ENCODE assay signal across 31 cellular contexts in the genomic region with DNA sequence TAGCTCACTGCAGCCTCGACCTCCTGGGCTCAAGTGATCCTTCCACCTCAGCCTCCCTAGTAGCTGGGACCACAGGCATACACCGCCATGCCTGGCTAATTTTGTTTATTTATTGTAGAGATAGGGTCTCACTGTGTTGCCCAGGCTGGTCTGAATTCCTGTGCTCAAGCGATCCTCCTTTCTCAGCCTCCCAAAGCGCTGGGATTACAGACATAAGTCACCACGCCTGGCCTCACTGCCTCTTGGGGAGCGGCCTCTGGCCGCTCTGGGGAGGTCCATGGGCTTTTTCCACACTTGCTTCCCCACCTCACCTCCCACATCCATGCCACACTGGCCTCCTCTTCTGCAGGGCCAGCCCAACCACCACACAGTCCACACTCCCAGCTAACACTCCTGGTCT. TPM values are rescaled to one million over a fixed set of nuclear protein-coding genes. Genes with fewer than 3 reads are reported as not detected.
"Had no signal": no experiment of that assay in that cellular context is flagged by ENCODE, and none has a peak within 500 bp of the region (broad histone marks: within the 10 kb centered on the region; RNA-seq: fewer than 3 reads in every experiment).

No MANE protein-coding gene starts in this region.

- H3K4me3 Mint-ChIP-seq: endodermal cell; mesothelial cell of epicardium; stimulated activated naive B cell treated with anti-CD40 and anti-IgM and Interleukin-4, amounts not matched to agents 10 μg/mL and 1 μg/mL and 100 μg/mL, for 72 hours had no signal

- H3K4me3 ChIP-seq: dorsolateral prefrontal cortex, gastrocnemius medialis, left lung, right atrium auricular region, sigmoid colon, thoracic aorta, tibial nerve, upper lobe of left lung had no signal

- H3K27me3 ChIP-seq: dorsolateral prefrontal cortex, right atrium auricular region, upper lobe of left lung had no signal

- H3K27ac ChIP-seq: epithelial cell of prostate, gastrocnemius medialis, left lung, parathyroid adenoma, right atrium auricular region, sigmoid colon, thoracic aorta, tibial nerve had no signal

- H3K36me3 Mint-ChIP-seq: mesothelial cell of epicardium; naive thymus-derived CD4-positive, alpha-beta T cell; stimulated activated naive B cell treated with anti-CD40 and anti-IgM and Interleukin-4, amounts not matched to agents 10 μg/mL and 1 μg/mL and 100 μg/mL, for 72 hours had no signal

- H3K9ac ChIP-seq: parathyroid adenoma had no signal

- H3K36me3 ChIP-seq: gastrocnemius medialis, right atrium auricular region, sigmoid colon, thoracic aorta, tibial nerve had no signal

- H3K9me3 ChIP-seq: gastrocnemius medialis, left lung, right atrium auricular region, sigmoid colon, thoracic aorta, tibial nerve, upper lobe of left lung had no signal

- FAIRE-seq: islet of Langerhans, urothelium cell line had no signal

- H3K27ac Mint-ChIP-seq: endodermal cell, mesothelial cell of epicardium, progenitor cell of endocrine pancreas had no signal

- H2AFZ ChIP-seq: parathyroid adenoma had no signal

- H3K9me3 Mint-ChIP-seq: endodermal cell; mesothelial cell of epicardium; stimulated activated naive B cell treated with anti-CD40 and anti-IgM and Interleukin-4, amounts not matched to agents 10 μg/mL and 1 μg/mL and 100 μg/mL, for 72 hours; stimulated activated naive CD8-positive, alpha-beta T cell treated with anti-CD3 and anti-CD28 coated beads, Interleukin-15, Interleukin-2, amounts not matched to agents 100 ng/mL and 50 ng/mL, for 24 hours had no signal

- H3K4me1 ChIP-seq: sigmoid colon had no signal

- DNase-seq: cerebellar nuclear complex; dorsolateral prefrontal cortex; effector CD4-positive, alpha-beta T cell; endodermal cell; foreskin fibroblast; gastrocnemius medialis; head of caudate nucleus; left lung; mesenchymal stem cell; naive thymus-derived CD4-positive, alpha-beta T cell; sigmoid colon; stimulated activated CD4-positive, alpha-beta T cell treated with anti-CD3 and anti-CD28 coated beads, Interleukin-4, amount 100 ng/mL, for 4 hours; stimulated activated naive B cell treated with anti-CD40 and anti-IgM and Interleukin-4, amounts not matched to agents 10 μg/mL and 1 μg/mL and 100 μg/mL, for 72 hours; upper lobe of left lung had no signal

- H3K27me3 Mint-ChIP-seq: naive thymus-derived CD4-positive, alpha-beta T cell; stimulated activated naive CD8-positive, alpha-beta T cell treated with anti-CD3 and anti-CD28 coated beads, Interleukin-15, Interleukin-2, amounts not matched to agents 100 ng/mL and 50 ng/mL, for 24 hours had no signal

RNA-seq across cellular contexts. Expression of a gene that starts 18.3 kb away (rescaled TPM):
- total RNA-seq: endodermal cell, kidney epithelial cell, mesothelial cell of epicardium, osteoblast, progenitor cell of endocrine pancreas had no signal
- polyA plus RNA-seq: naive thymus-derived CD4-positive, alpha-beta T cell had no signal

RNA-seq across cellular contexts. Expression of a gene that starts 44.8 kb away (rescaled TPM):
- total RNA-seq: esophagus mucosa; gastrocnemius medialis; glomerular endothelial cell; left cardiac atrium; lower leg skin; mesothelial cell of epicardium; naive thymus-derived CD4-positive, alpha-beta T cell; osteoblast; right atrium auricular region; sigmoid colon; skeletal muscle tissue; thoracic aorta had no signal
- polyA plus RNA-seq: naive thymus-derived CD4-positive, alpha-beta T cell; sigmoid colon had no signal
